Comparison of ENCODE assay signal across 8 cellular contexts in genomic region chr12:112381421-112381897, GRCh38.
DNase-seq lines count a peak whose midpoint lies in the region; ATAC-seq, FAIRE-seq and TF ChIP-seq lines count a peak whose summit lies in the region.

No MANE protein-coding gene starts in this region.

- FAIRE-seq in D721Med (lab: Jason Lieb, UNC), result no peak

- no peak for TF ChIP-seq CTCF in D721Med (IDR thresholded peaks at IDR 0.05; ENCODE audit: insufficient read depth, missing control alignments)

- H3K27ac Mint-ChIP-seq in activated T-cell treated with anti-CD3 and anti-CD28 coated beads, Interleukin-2, amount 50 U/mL, for 24 hours, result peak overlapping the region; percentile 95

- H3K36me3 Mint-ChIP-seq in activated T-cell treated with anti-CD3 and anti-CD28 coated beads, Interleukin-2, amount 50 U/mL, for 24 hours (ENCODE audit: low read depth), result peaks cover 5% of the 10 kb centered on the region

- no peak for DNase-seq in activated T-cell treated with anti-CD3 and anti-CD28 coated beads, Interleukin-2, amount 50 U/mL, for 24 hours
- no peak for DNase-seq in activated T-cell treated with anti-CD3 and anti-CD28 coated beads, Interleukin-2, amount 50 U/mL, for 1 hour
- DNase-seq in OCI-M1 (lab: John Stamatoyannopoulos, UW) (peak; percentile 57), astrocyte of the hippocampus (ENCODE audit: low read depth, low spot score) (peak; percentile 57), D721Med (ENCODE audit: insufficient read length, low spot score) (no peak)
- peak; percentile 19 for DNase-seq in stimulated activated CD4-positive, alpha-beta T cell treated with anti-CD3 and anti-CD28 coated beads, Interleukin-12 subunit alpha, Interleukin-12 subunit beta, amount 100 ng/mL, for 4 hours

- peak; percentile 49 for ATAC-seq in HG02981 (IDR thresholded peaks at IDR 0.05; ENCODE audit: unreplicated experiment)

- peak overlapping the region; percentile 97 for H3K4me3 Mint-ChIP-seq in activated T-cell treated with anti-CD3 and anti-CD28 coated beads, Interleukin-2, amount 50 U/mL, for 24 hours

- no peaks in the 10 kb centered on the region for H3K9me3 Mint-ChIP-seq in activated T-cell treated with anti-CD3 and anti-CD28 coated beads, Interleukin-2, amount 50 U/mL, for 24 hours

- peaks cover 24% of the 10 kb centered on the region for H3K4me1 Mint-ChIP-seq in activated T-cell treated with anti-CD3 and anti-CD28 coated beads, Interleukin-2, amount 50 U/mL, for 24 hours (ENCODE audit: low read depth)

- H3K9me3 ChIP-seq in iPS-18c (ENCODE audit: control insufficient read depth, insufficient read depth, low read length), result no peaks in the 10 kb centered on the region

- H3K27me3 Mint-ChIP-seq in activated T-cell treated with anti-CD3 and anti-CD28 coated beads, Interleukin-2, amount 50 U/mL, for 24 hours, result no peaks in the 10 kb centered on the region

- H3K4me3 ChIP-seq in iPS-18c (ENCODE audit: insufficient read depth, low read depth, low read length), result peak overlapping the region; percentile 83

Comparison
In these comparisons a context has a peak if more than half of its experiments do, and no peak if none do; other contexts are left out.
1. DNase-seq: peak in OCI-M1 (single experiment), astrocyte of the hippocampus (single experiment) and stimulated activated CD4-positive, alpha-beta T cell treated with anti-CD3 and anti-CD28 coated beads, Interleukin-12 subunit alpha, Interleukin-12 subunit beta, amount 100 ng/mL, for 4 hours (single experiment); none in activated T-cell treated with anti-CD3 and anti-CD28 coated beads, Interleukin-2, amount 50 U/mL, for 24 hours (single experiment), activated T-cell treated with anti-CD3 and anti-CD28 coated beads, Interleukin-2, amount 50 U/mL, for 1 hour (single experiment) and D721Med (single experiment).